In genomic region chr19:38441660-38442348, GRCh38 we compare ENCODE assay signal across 15 cellular contexts. TPM values are rescaled to one million over a fixed set of nuclear protein-coding genes. Genes with fewer than 3 reads are reported as not detected.
DNase-seq lines count a peak whose midpoint lies in the region; ATAC-seq and TF ChIP-seq lines count a peak whose summit lies in the region.
"Had no signal": no experiment of that assay in that cellular context is flagged by ENCODE, and none has a peak within 500 bp of the region (broad histone marks: within the 10 kb centered on the region; RNA-seq: fewer than 3 reads in every experiment).

No MANE protein-coding gene starts in this region.

- POLR2A ChIA-PET in CD4-positive, alpha-beta memory T cell (lab: Charles Lee; ENCODE audit: partially characterized antibody) = no interaction called here

- no peaks in the 10 kb centered on the region for H3K36me3 Mint-ChIP-seq in activated naive CD4-positive, alpha-beta T cell treated with anti-CD3 and anti-CD28 coated beads, Interleukin-2, amount 50 U/mL, for 72 hours
- no peaks in the 10 kb centered on the region for H3K36me3 Mint-ChIP-seq in stimulated activated naive B cell treated with anti-CD40 and anti-IgM and Interleukin-4, amounts not matched to agents 10 μg/mL and 1 μg/mL and 100 μg/mL, for 72 hours
- no peaks in the 10 kb centered on the region for H3K36me3 Mint-ChIP-seq in CD4-positive, alpha-beta memory T cell
- H3K36me3 Mint-ChIP-seq: natural killer cell treated with Interleukin-12 subunit alpha and Interleukin-12 subunit beta and Interleukin-15 and Interleukin-18, amount 100 ng/mL, for 72 hours had no signal

- intact Hi-C loops in CD4-positive, alpha-beta memory T cell (cut with micrococcal nuclease) = no loop called here

- H3K9me3 ChIP-seq in CD4-positive, alpha-beta memory T cell (ENCODE audit: control insufficient read depth in 1 of 2, low read length in 2 of 2) = no peaks in the 10 kb centered on the region
- H3K9me3 ChIP-seq: SJSA1, thoracic aorta had no signal

- no peaks in the 10 kb centered on the region for H3K9me3 Mint-ChIP-seq in activated naive CD4-positive, alpha-beta T cell treated with anti-CD3 and anti-CD28 coated beads, Interleukin-2, amount 50 U/mL, for 72 hours
- H3K9me3 Mint-ChIP-seq in stimulated activated naive B cell treated with anti-CD40 and anti-IgM and Interleukin-4, amounts not matched to agents 10 μg/mL and 1 μg/mL and 100 μg/mL, for 72 hours = no peaks in the 10 kb centered on the region
- no peaks in the 10 kb centered on the region for H3K9me3 Mint-ChIP-seq in CD4-positive, alpha-beta memory T cell
- H3K9me3 Mint-ChIP-seq: natural killer cell treated with Interleukin-12 subunit alpha and Interleukin-12 subunit beta and Interleukin-15 and Interleukin-18, amount 100 ng/mL, for 72 hours had no signal

- H3K4me3 Mint-ChIP-seq in stimulated activated naive B cell treated with anti-CD40 and anti-IgM and Interleukin-4, amounts not matched to agents 10 μg/mL and 1 μg/mL and 100 μg/mL, for 72 hours = no peak overlapping the region
- H3K4me3 Mint-ChIP-seq in CD4-positive, alpha-beta memory T cell = no peak overlapping the region
- H3K4me3 Mint-ChIP-seq: natural killer cell treated with Interleukin-12 subunit alpha and Interleukin-12 subunit beta and Interleukin-15 and Interleukin-18, amount 100 ng/mL, for 72 hours had no signal

- H3K4me1 ChIP-seq in CD4-positive, alpha-beta memory T cell (ENCODE audit: insufficient read depth, low read length) = no peaks in the 10 kb centered on the region
- H3K4me1 ChIP-seq: SJSA1 had no signal

- H3K4me3 ChIP-seq in choroid plexus epithelial cell (ENCODE audit: low read depth, low read length) = no peak overlapping the region
- H3K4me3 ChIP-seq in CD4-positive, alpha-beta memory T cell (ENCODE audit: low read length in 2 of 2) = no peak overlapping the region
- H3K4me3 ChIP-seq: SJSA1, thoracic aorta had no signal

- ATAC-seq in activated naive CD4-positive, alpha-beta T cell treated with anti-CD3 and anti-CD28 coated beads, Interleukin-2, amount 50 U/mL, for 72 hours = peak; percentile 44 to 78
- ATAC-seq in stimulated activated naive B cell treated with anti-CD40 and anti-IgM and Interleukin-4, amounts not matched to agents 10 μg/mL and 1 μg/mL and 100 μg/mL, for 72 hours (replicated peaks) = peak; percentile 34 to 57
- no peak for ATAC-seq in HG03354 (IDR thresholded peaks at IDR 0.05; ENCODE audit: poor library complexity, severe bottlenecking, unreplicated experiment)
- ATAC-seq: natural killer cell treated with Interleukin-12 subunit alpha and Interleukin-12 subunit beta and Interleukin-15 and Interleukin-18, amount 100 ng/mL, for 72 hours had no signal

- H3K4me1 Mint-ChIP-seq in stimulated activated naive B cell treated with anti-CD40 and anti-IgM and Interleukin-4, amounts not matched to agents 10 μg/mL and 1 μg/mL and 100 μg/mL, for 72 hours = peaks cover 1 to 8% of the 10 kb centered on the region in 2 donors
- peaks cover 0 to 4% (median 0%) of the 10 kb centered on the region in 4 donors for H3K4me1 Mint-ChIP-seq in CD4-positive, alpha-beta memory T cell

- peaks cover 37 to 46% of the 10 kb centered on the region in 2 donors for H3K27me3 Mint-ChIP-seq in stimulated activated naive B cell treated with anti-CD40 and anti-IgM and Interleukin-4, amounts not matched to agents 10 μg/mL and 1 μg/mL and 100 μg/mL, for 72 hours
- H3K27me3 Mint-ChIP-seq in CD4-positive, alpha-beta memory T cell = peaks cover 2 to 12% of the 10 kb centered on the region in 2 donors

- H3K27ac Mint-ChIP-seq in activated naive CD4-positive, alpha-beta T cell treated with anti-CD3 and anti-CD28 coated beads, Interleukin-2, amount 50 U/mL, for 72 hours = no peak overlapping the region
- H3K27ac Mint-ChIP-seq in stimulated activated naive B cell treated with anti-CD40 and anti-IgM and Interleukin-4, amounts not matched to agents 10 μg/mL and 1 μg/mL and 100 μg/mL, for 72 hours = no peak overlapping the region
- peak overlapping the region in 2 of 7 donors; percentile 14 to 28 for H3K27ac Mint-ChIP-seq in CD4-positive, alpha-beta memory T cell
- H3K27ac Mint-ChIP-seq: natural killer cell treated with Interleukin-12 subunit alpha and Interleukin-12 subunit beta and Interleukin-15 and Interleukin-18, amount 100 ng/mL, for 72 hours had no signal

- H3K27ac ChIP-seq in CD4-positive, alpha-beta memory T cell (ENCODE audit: low read depth, low read length) = no peak overlapping the region
- H3K27ac ChIP-seq: C4-2B, SJSA1, thoracic aorta had no signal

- CTCF ChIA-PET in CD4-positive, alpha-beta memory T cell (lab: Charles Lee; ENCODE audit: partially characterized antibody) = no interaction called here

- H3K27me3 ChIP-seq in CD4-positive, alpha-beta memory T cell (ENCODE audit: insufficient read depth, low read length) = no peaks in the 10 kb centered on the region

- no peak for DNase-seq in activated naive CD4-positive, alpha-beta T cell treated with anti-CD3 and anti-CD28 coated beads, Interleukin-2, amount 50 U/mL, for 72 hours (ENCODE audit: low spot score in 2 of 2)
- DNase-seq in activated naive CD4-positive, alpha-beta T cell treated with Interleukin-2 at 50 U/mL for 16 hours = no peak
- DNase-seq in NCI-H82 (lab: John Stamatoyannopoulos, UW) (peak; percentile 52), choroid plexus epithelial cell (ENCODE audit: low read depth) (no peak), NCI-H345 treated with DMSO at 0.1 percent for 48 hours (lab: John Stamatoyannopoulos, UW; ENCODE audit: unreplicated experiment) (no peak)
- no peak for DNase-seq in stimulated activated naive B cell treated with anti-CD40 and anti-IgM and Interleukin-4, amounts not matched to agents 10 μg/mL and 1 μg/mL and 100 μg/mL, for 72 hours
- no peak for DNase-seq in CD4-positive, alpha-beta memory T cell
- DNase-seq: GOT3; NCI-H2029; stimulated activated CD4-positive, alpha-beta T cell treated with anti-CD3 and anti-CD28 coated beads, Interleukin-2, amount 100 ng/mL, for 48 hours had no signal

- no peaks in the 10 kb centered on the region for H3K36me3 ChIP-seq in CD4-positive, alpha-beta memory T cell (ENCODE audit: insufficient read depth, low read length)
- H3K36me3 ChIP-seq: SJSA1, thoracic aorta had no signal

- TF ChIP-seq CTCF in choroid plexus epithelial cell (conservative IDR thresholded peaks at IDR 0.05; ENCODE audit: low read depth, low read length) = peak; percentile 17

RNA-seq across cellular contexts. Expression of gene RYR1, which starts 8.3 kb away (rescaled TPM):
- total RNA-seq in activated naive CD4-positive, alpha-beta T cell treated with anti-CD3 and anti-CD28 coated beads, Interleukin-2, amount 50 U/mL, for 72 hours = 1 to 10 TPM; 2.9 to 5.0 TPM
- total RNA-seq in CD4-positive, alpha-beta memory T cell = 1 to 10 TPM; 5.0 to 6.2 TPM
- polyA plus RNA-seq in CD4-positive, alpha-beta memory T cell = under 1 TPM; 0.02 to 0.50 TPM
- total RNA-seq: SJSA1 had no signal

RNA-seq across cellular contexts. Expression of gene RASGRP4, which starts 15.8 kb away (rescaled TPM):
- 1 to 10 TPM; 2.3 to 8.3 TPM for total RNA-seq in activated naive CD4-positive, alpha-beta T cell treated with anti-CD3 and anti-CD28 coated beads, Interleukin-2, amount 50 U/mL, for 72 hours
- under 1 TPM in 1 of 2 experiments, not detected in 1; 0.33 TPM for total RNA-seq in CD4-positive, alpha-beta memory T cell
- under 1 TPM; 0.06 to 0.31 TPM for polyA plus RNA-seq in CD4-positive, alpha-beta memory T cell
- total RNA-seq: SJSA1 had no signal

RNA-seq across cellular contexts. Expression of gene FAM98C, which starts 38.9 kb away (rescaled TPM):
- 10 to 100 TPM; 28.4 to 33.1 TPM for total RNA-seq in activated naive CD4-positive, alpha-beta T cell treated with anti-CD3 and anti-CD28 coated beads, Interleukin-2, amount 50 U/mL, for 72 hours
- 10 to 100 TPM; 53.1 to 53.8 TPM for total RNA-seq in CD4-positive, alpha-beta memory T cell
- polyA plus RNA-seq in CD4-positive, alpha-beta memory T cell = 10 to 100 TPM; 18.2 to 22.2 TPM

RNA-seq across cellular contexts. Expression of gene SPRED3, which starts 53.3 kb away (rescaled TPM):
- 1 to 10 TPM; 3.5 to 6.7 TPM for total RNA-seq in activated naive CD4-positive, alpha-beta T cell treated with anti-CD3 and anti-CD28 coated beads, Interleukin-2, amount 50 U/mL, for 72 hours
- total RNA-seq in CD4-positive, alpha-beta memory T cell = 1 to 10 TPM; 3.0 to 3.8 TPM
- polyA plus RNA-seq in CD4-positive, alpha-beta memory T cell = under 1 TPM in 1 of 2 donors, not detected in 1; 0.07 TPM

RNA-seq across cellular contexts. Expression of gene GGN, which starts 54.0 kb away (rescaled TPM):
- total RNA-seq in activated naive CD4-positive, alpha-beta T cell treated with anti-CD3 and anti-CD28 coated beads, Interleukin-2, amount 50 U/mL, for 72 hours = 1 to 10 TPM in 1 of 2 donors, not detected in 1; 1.2 TPM
- total RNA-seq in CD4-positive, alpha-beta memory T cell = under 1 TPM in 1 of 2 experiments, not detected in 1; 0.15 TPM
- not detected for polyA plus RNA-seq in CD4-positive, alpha-beta memory T cell
